26 cellular contexts compared by ENCODE assay signal in genomic region chr2:10264506-10265327, GRCh38. TPM values are rescaled to one million over a fixed set of nuclear protein-coding genes. Genes with fewer than 3 reads are reported as not detected.
DNase-seq lines count a peak whose midpoint lies in the region; ATAC-seq, FAIRE-seq and TF ChIP-seq lines count a peak whose summit lies in the region.
"Had no signal": no experiment of that assay in that cellular context is flagged by ENCODE, and none has a peak within 500 bp of the region (broad histone marks: within the 10 kb centered on the region; RNA-seq: fewer than 3 reads in every experiment).

No MANE protein-coding gene starts in this region.

- H2BK12ac ChIP-seq in H1 (ENCODE audit: low read depth, low read length) = 0 out of 2 replicates have a peak overlapping the region, but pooled peaks have one; percentile 27

- intact Hi-C loops in cardiac septum (cut with DNase I) (no loop called here), heart left ventricle (cut with DNase I) (no loop called here), aorta (cut with DNase I) (no loop called here), testis (cut with DNase I; ENCODE audit: low total_unique reads) (no loop called here)

- no peak overlapping the region for H3K18ac ChIP-seq in H1 (ENCODE audit: extremely low read depth, low read length)

- H3K4me1 Mint-ChIP-seq in neural crest cell = peaks cover 7% of the 10 kb centered on the region
- H3K4me1 Mint-ChIP-seq: activated CD4-positive, alpha-beta T cell treated with anti-CD3 and anti-CD28 coated beads for 36 hours; activated naive CD8-positive, alpha-beta T cell treated with anti-CD3 and anti-CD28 coated beads, Interleukin-2, amount 50 U/mL, for 24 hours; CD4-positive, alpha-beta memory T cell; central memory CD8-positive, alpha-beta T cell; nephron; T-helper 17 cell had no signal

- H3K27me3 ChIP-seq in heart left ventricle (no peaks in the 10 kb centered on the region), H1 (replicated peaks in 1 of 4; ENCODE audit: control insufficient read depth in 3 of 4, extremely low read depth in 1 of 4, insufficient read depth in 3 of 4, low read length in 3 of 4) (no peaks in the 10 kb centered on the region), aorta (ENCODE audit: control insufficient read depth in 1 of 2, insufficient read depth in 2 of 2, low read length in 1 of 2) (no peaks in the 10 kb centered on the region), testis (no peaks in the 10 kb centered on the region)
- H3K27me3 ChIP-seq: uterus had no signal

- H3K4me3 Mint-ChIP-seq in neural crest cell = no peak overlapping the region
- H3K4me3 Mint-ChIP-seq: activated CD4-positive, alpha-beta T cell treated with anti-CD3 and anti-CD28 coated beads for 36 hours; activated CD8-positive, alpha-beta T cell treated with anti-CD3 and anti-CD28 coated beads, Interleukin-2, amount 10 ng/mL, durations not matched to agents 7 days and 5 days; activated naive CD8-positive, alpha-beta T cell treated with anti-CD3 and anti-CD28 coated beads, Interleukin-2, amount 50 U/mL, for 24 hours; CD4-positive, alpha-beta memory T cell; central memory CD8-positive, alpha-beta T cell; dendritic cell treated with granulocyte-macrophage colony-stimulating factor and Interleukin-4, amounts not matched to agents 40 ng/mL and 50 ng/mL, for 4 days; nephron; stimulated activated naive CD8-positive, alpha-beta T cell treated with anti-CD3 and anti-CD28 coated beads, Interleukin-15, Interleukin-2, amounts not matched to agents 100 ng/mL and 50 ng/mL, for 24 hours; T-helper 17 cell had no signal

- H3K4me1 ChIP-seq in heart left ventricle (peaks cover 0 to 12% (median 0%) of the 10 kb centered on the region in 12 donors), H1 (replicated peaks in 1 of 4; ENCODE audit: control insufficient read depth in 3 of 4, insufficient read depth in 4 of 4, low read length in 3 of 4) (no peaks in the 10 kb centered on the region), aorta (ENCODE audit: control insufficient read depth in 1 of 2, insufficient read depth in 2 of 2, low read length in 2 of 2) (no peaks in the 10 kb centered on the region), testis (no peaks in the 10 kb centered on the region)
- H3K4me1 ChIP-seq: uterus had no signal

- CTCF ChIA-PET in H1 (lab: Charles Lee; ENCODE audit: partially characterized antibody) = interaction anchor here (0.7 to 4.3 kb wide), 16 partner anchors 11 to 215 kb away, joined by 3 to 22 read pairs (median 4); no protein-coding TSS in a partner anchor

- no peak overlapping the region for H4K91ac ChIP-seq in H1 (replicated peaks; ENCODE audit: insufficient read length, low read length)

- ATAC-seq in heart left ventricle (no peak), aorta (ENCODE audit: low FRiP score) (no peak), GM21390 (IDR thresholded peaks at IDR 0.05; ENCODE audit: unreplicated experiment) (no peak)
- ATAC-seq: activated CD4-positive, alpha-beta T cell treated with anti-CD3 and anti-CD28 coated beads for 36 hours; activated CD8-positive, alpha-beta T cell treated with anti-CD3 and anti-CD28 coated beads, Interleukin-2, amount 10 ng/mL, durations not matched to agents 7 days and 5 days; activated naive CD8-positive, alpha-beta T cell treated with anti-CD3 and anti-CD28 coated beads, Interleukin-2, amount 50 U/mL, for 24 hours; esophagus mucosa; SK-N-SH treated with all-trans-retinoic acid at 6 μM for 48 hours; T-helper 17 cell had no signal

- DNase-seq in cardiac septum (ENCODE audit: low spot score) (peak; percentile 56), heart left ventricle (no peak), H1 (ENCODE audit: low read depth in 1 of 2, low spot score in 2 of 2) (no peak), neural crest cell (ENCODE audit: low read depth, low spot score) (no peak), aorta (peak; percentile 9 to 62), testis (no peak), NCI-H526 treated with DMSO at 0.1 percent for 48 hours (lab: John Stamatoyannopoulos, UW) (no peak)
- DNase-seq: activated CD4-positive, alpha-beta T cell treated with anti-CD3 and anti-CD28 coated beads for 36 hours; activated CD8-positive, alpha-beta T cell treated with anti-CD3 and anti-CD28 coated beads, Interleukin-2, amount 10 ng/mL, durations not matched to agents 7 days and 5 days; activated naive CD8-positive, alpha-beta T cell treated with anti-CD3 and anti-CD28 coated beads, Interleukin-2, amount 50 U/mL, for 24 hours; activated T-cell treated with anti-CD3 and anti-CD28 coated beads for 4 hours; CD4-positive, alpha-beta memory T cell; right cardiac atrium; stimulated activated CD8-positive, alpha-beta memory T cell treated with anti-CD3 and anti-CD28 coated beads, Interleukin-4, amount 100 ng/mL, for 48 hours; T-helper 17 cell had no signal

- no peak overlapping the region for H3K56ac ChIP-seq in H1 (replicated peaks; ENCODE audit: insufficient read length, low read depth, low read length)

- no peaks in the 10 kb centered on the region for H3K79me1 ChIP-seq in H1 (ENCODE audit: low read depth, low read length)

- TF ChIP-seq POLR2A in heart left ventricle (IDR thresholded peaks at IDR 0.05) = no peak
- no peak for TF ChIP-seq POLR2A in H1 (IDR thresholded peaks at IDR 0.05; ENCODE audit: control extremely low read depth in 1 of 2, low read depth in 2 of 2, low read length in 2 of 2)
- TF ChIP-seq POLR2A in testis (IDR thresholded peaks at IDR 0.05) = no peak

- TF ChIP-seq EP300 in H1 (IDR thresholded peaks at IDR 0.05; ENCODE audit: borderline replicate concordance in 1 of 2, low read depth in 2 of 2, low read length in 2 of 2) = no peak

- H3K23me2 ChIP-seq in H1 (ENCODE audit: low read depth, low read length) = no peaks in the 10 kb centered on the region

- H3K4ac ChIP-seq in H1 (replicated peaks; ENCODE audit: insufficient read length, low read depth, low read length) = no peak overlapping the region

- no peak overlapping the region for H2BK5ac ChIP-seq in H1 (ENCODE audit: low read depth, low read length)

- no peaks in the 10 kb centered on the region for H3K27me3 Mint-ChIP-seq in neural crest cell (ENCODE audit: low read depth)
- H3K27me3 Mint-ChIP-seq: activated CD4-positive, alpha-beta T cell treated with anti-CD3 and anti-CD28 coated beads for 36 hours; activated naive CD8-positive, alpha-beta T cell treated with anti-CD3 and anti-CD28 coated beads, Interleukin-2, amount 50 U/mL, for 24 hours; stimulated activated naive CD8-positive, alpha-beta T cell treated with anti-CD3 and anti-CD28 coated beads, Interleukin-15, Interleukin-2, amounts not matched to agents 100 ng/mL and 50 ng/mL, for 24 hours had no signal

- no peak overlapping the region for H3K23ac ChIP-seq in H1 (ENCODE audit: insufficient read length)

- FAIRE-seq in H1 (lab: Jason Lieb, UNC) = no peak
- FAIRE-seq: keratinocyte had no signal

- POLR2A ChIA-PET in H1 (lab: Charles Lee; ENCODE audit: partially characterized antibody) = interaction anchor here (1.1 kb wide), 1 partner anchor 21 kb away, joined by 3 read pairs; no protein-coding TSS in a partner anchor

- H3K4me3 ChIP-seq in heart left ventricle (no peak overlapping the region), H1 (ENCODE audit: extremely low read depth in 1 of 4, insufficient read depth in 2 of 4, low read depth in 3 of 4, low read length in 4 of 4) (no peak overlapping the region), aorta (ENCODE audit: low read length in 2 of 2) (no peak overlapping the region), testis (no peak overlapping the region)
- H3K4me3 ChIP-seq: thoracic aorta, uterus had no signal

- H2BK15ac ChIP-seq in H1 (ENCODE audit: low read length) = no peak overlapping the region

- no peaks in the 10 kb centered on the region for H3K36me3 ChIP-seq in heart left ventricle
- H3K36me3 ChIP-seq in H1 (ENCODE audit: control insufficient read depth in 2 of 4, insufficient read depth in 4 of 4, low read length in 3 of 4) = no peaks in the 10 kb centered on the region
- no peaks in the 10 kb centered on the region for H3K36me3 ChIP-seq in aorta (ENCODE audit: control insufficient read depth in 1 of 2, insufficient read depth in 2 of 2, low read length in 1 of 2)
- no peaks in the 10 kb centered on the region for H3K36me3 ChIP-seq in testis (ENCODE audit: low read depth, missing control alignments)
- H3K36me3 ChIP-seq: thoracic aorta, uterus had no signal

- H2BK20ac ChIP-seq in H1 (ENCODE audit: low read length) = no peak overlapping the region

- peak overlapping the region; percentile 84 for H3K27ac Mint-ChIP-seq in neural crest cell (ENCODE audit: unreplicated experiment)
- H3K27ac Mint-ChIP-seq: activated CD4-positive, alpha-beta T cell treated with anti-CD3 and anti-CD28 coated beads for 36 hours; activated CD8-positive, alpha-beta T cell treated with anti-CD3 and anti-CD28 coated beads, Interleukin-2, amount 10 ng/mL, durations not matched to agents 7 days and 5 days; activated naive CD8-positive, alpha-beta T cell treated with anti-CD3 and anti-CD28 coated beads, Interleukin-2, amount 50 U/mL, for 24 hours; CD4-positive, alpha-beta memory T cell; dendritic cell treated with granulocyte-macrophage colony-stimulating factor and Interleukin-4, amounts not matched to agents 40 ng/mL and 50 ng/mL, for 4 days; nephron; stimulated activated naive CD8-positive, alpha-beta T cell treated with anti-CD3 and anti-CD28 coated beads, Interleukin-15, Interleukin-2, amounts not matched to agents 100 ng/mL and 50 ng/mL, for 24 hours; T-helper 17 cell had no signal

- H4K20me1 ChIP-seq in H1 (replicated peaks in 1 of 2; ENCODE audit: control insufficient read depth in 1 of 2, insufficient read depth in 2 of 2, low read length in 2 of 2) = no peaks in the 10 kb centered on the region

- TF ChIP-seq RAD21 in H1 (IDR thresholded peaks at IDR 0.05 in 1 of 2, conservative IDR thresholded peaks at IDR 0.05 in 1 of 2; ENCODE audit: low read depth in 2 of 2, low read length in 2 of 2) = no peak

- no peak overlapping the region for H2AK5ac ChIP-seq in H1 (ENCODE audit: low read depth, low read length)

- no peaks in the 10 kb centered on the region for H3K36me3 Mint-ChIP-seq in neural crest cell (ENCODE audit: low read depth)
- H3K36me3 Mint-ChIP-seq: CD4-positive, alpha-beta memory T cell had no signal

- no peak overlapping the region for H4K5ac ChIP-seq in H1 (ENCODE audit: insufficient read length, low read depth, low read length)

- no peak overlapping the region for H3K14ac ChIP-seq in H1 (ENCODE audit: insufficient read length)

- H4K8ac ChIP-seq in H1 (ENCODE audit: extremely low read depth, insufficient read depth, low read length) = no peak overlapping the region

- H2BK120ac ChIP-seq in H1 (replicated peaks; ENCODE audit: low read depth, low read length) = no peak overlapping the region

- no peak overlapping the region for H3K4me2 ChIP-seq in H1 (ENCODE audit: insufficient read depth in 1 of 2, low read depth in 2 of 2, low read length in 2 of 2)

- 87 to 93% (median 90%) methylated on average over 21 to 26 of the region's 26 CpGs for WGBS in heart left ventricle, 4 donors
- 92% methylated on average over 24 of the region's 26 CpGs; no CpG with 5 or more reads in 1 of the 2 experiments for WGBS in H1 (ENCODE audit: extremely low coverage in 1 of 2, insufficient coverage in 1 of 2, insufficient read length in 1 of 2, insufficient replicate concordance in 2 of 2, low coverage in 1 of 2, low lambda C conversion rate in 2 of 2, missing lambda C conversion rate in 1 of 2), 2 experiments
- WGBS in aorta, 2 donors = 91 to 94% methylated on average over 26 of the region's 26 CpGs
- WGBS in testis, 2 donors = 73 to 85% methylated on average over 10 to 26 of the region's 26 CpGs

- no peak overlapping the region for H3K9ac ChIP-seq in H1 (replicated peaks in 1 of 4; ENCODE audit: extremely low read depth in 1 of 4, low read depth in 3 of 4, low read length in 3 of 4)

- H3K27ac ChIP-seq in heart left ventricle (no peak overlapping the region), H1 (ENCODE audit: low read depth, low read length) (no peak overlapping the region), aorta (ENCODE audit: low read depth in 1 of 2, low read length in 2 of 2) (no peak overlapping the region), testis (no peak overlapping the region)
- H3K27ac ChIP-seq: RWPE1, thoracic aorta, uterus had no signal

- H3K79me2 ChIP-seq in H1 (ENCODE audit: control insufficient read depth in 1 of 2, insufficient read depth in 2 of 2, low read length in 2 of 2) = no peaks in the 10 kb centered on the region

- H3K9me3 Mint-ChIP-seq in neural crest cell = no peaks in the 10 kb centered on the region
- H3K9me3 Mint-ChIP-seq: activated naive CD8-positive, alpha-beta T cell treated with anti-CD3 and anti-CD28 coated beads, Interleukin-2, amount 50 U/mL, for 24 hours; central memory CD8-positive, alpha-beta T cell; dendritic cell treated with granulocyte-macrophage colony-stimulating factor and Interleukin-4, amounts not matched to agents 40 ng/mL and 50 ng/mL, for 4 days; nephron; stimulated activated naive CD8-positive, alpha-beta T cell treated with anti-CD3 and anti-CD28 coated beads, Interleukin-15, Interleukin-2, amounts not matched to agents 100 ng/mL and 50 ng/mL, for 24 hours had no signal

- TF ChIP-seq CTCF in heart left ventricle (IDR thresholded peaks at IDR 0.05) (no peak), H1 (IDR thresholded peaks at IDR 0.05; ENCODE audit: control extremely low read depth in 1 of 3, insufficient read depth in 1 of 3, low read depth in 1 of 3, low read length in 3 of 3) (no peak), neural crest cell (conservative IDR thresholded peaks at IDR 0.05) (no peak), testis (IDR thresholded peaks at IDR 0.05) (no peak)

- H3K9me3 ChIP-seq in heart left ventricle = no peaks in the 10 kb centered on the region
- no peaks in the 10 kb centered on the region for H3K9me3 ChIP-seq in H1 (ENCODE audit: insufficient read depth in 2 of 2, low read depth in 1 of 2, low read length in 1 of 2)
- no peaks in the 10 kb centered on the region for H3K9me3 ChIP-seq in aorta (ENCODE audit: control insufficient read depth, low read length)
- no peaks in the 10 kb centered on the region for H3K9me3 ChIP-seq in testis
- H3K9me3 ChIP-seq: thoracic aorta, uterus had no signal

- no peak overlapping the region for H2AFZ ChIP-seq in H1 (ENCODE audit: low read length)

RNA-seq across cellular contexts. Expression of gene HPCAL1, which starts 38.0 kb away (rescaled TPM):
- total RNA-seq in cardiac septum = 21.6 TPM
- total RNA-seq in heart left ventricle = 10 to 100 TPM; 18.9 to 63.2 (median 40.5) TPM
- polyA plus RNA-seq in heart left ventricle = 10 to 100 TPM; 30.8 to 42.6 TPM
- total RNA-seq in H1 (2021; fragmentation: NEBNext Ultra II Directional; extraction: Animal tissue kit (Norgen Biotek cat#: 25700)) = 8.6 and 8.7 TPM in 2 replicates
- polyA plus RNA-seq in H1 (2011; rRNA removed) = 5.8 and 11.5 TPM in 2 replicates
- polyA plus RNA-seq in H1 (2011; cell fraction: cytosol; rRNA removed) = 5.9 TPM
- 9.7 TPM for polyA plus RNA-seq in H1 (2011; cell fraction: nucleus; rRNA removed)
- 4.4 to 8.2 TPM (median 6.6 TPM) in 4 replicates for polyA plus RNA-seq in H1 (2012, experiment 1 of 2)
- polyA plus RNA-seq in H1 (2012, experiment 2 of 2) = 6.9 TPM
- polyA plus RNA-seq in H1 (2013, experiment 1 of 2) = 7.8 TPM
- polyA plus RNA-seq in H1 (2013, experiment 2 of 2) = 8.1 TPM
- 2.1 and 2.6 TPM in 2 replicates for polyA minus RNA-seq in H1 (2011; rRNA and poly(A)+ RNA removed)
- 4.3 TPM for polyA minus RNA-seq in H1 (2011; cell fraction: cytosol; rRNA and poly(A)+ RNA removed)
- 3.9 TPM for polyA minus RNA-seq in H1 (2011; cell fraction: nucleus; rRNA and poly(A)+ RNA removed)
- total RNA-seq in neural crest cell = 16.2 and 17.3 TPM in 2 replicates
- total RNA-seq in aorta = 10 to 100 TPM; 21.4 to 28.1 TPM
- polyA plus RNA-seq in aorta = 10 to 100 TPM; 22.4 to 39.9 TPM
- total RNA-seq in testis = 100 to 1,000 TPM; 215 to 263 TPM
- 99.5 TPM for polyA plus RNA-seq in testis (ENCODE audit: insufficient read depth, low read depth, low replicate concordance)

Comparison
In these comparisons a context has a peak if more than half of its experiments do, and no peak if none do; other contexts are left out.
1. DNase-seq: peak in cardiac septum (single experiment) and aorta (2 of 2); none in heart left ventricle (0 of 5), H1 (0 of 2), neural crest cell (single experiment), testis (single experiment) and NCI-H526 treated with DMSO at 0.1 percent for 48 hours (single experiment).